ENCODE assay signal across 1 cellular context in genomic region chr11:11787305-11788066, GRCh38.
TF ChIP-seq lines count a peak whose summit lies in the region.

No MANE protein-coding gene starts in this region.

TF ChIP-seq in SK-N-SH treated with all-trans-retinoic acid at 6 μM for 48 hours, 23 proteins besides CTCF, POLR2A, EP300 and RAD21 (continued from another document):
- TF ChIP-seq ZFP3 (CRISPR knock-in tag; IDR thresholded peaks at IDR 0.05) (no peak), GLIS3 (CRISPR knock-in tag; IDR thresholded peaks at IDR 0.05) (no peak), ESRRG (CRISPR knock-in tag; IDR thresholded peaks at IDR 0.05) (no peak), POU6F1 (CRISPR knock-in tag; IDR thresholded peaks at IDR 0.05; ENCODE audit: borderline replicate concordance, low read depth) (no peak), CSDC2 (CRISPR knock-in tag; IDR thresholded peaks at IDR 0.05) (no peak), ZNF70 (CRISPR knock-in tag; IDR thresholded peaks at IDR 0.05) (no peak)
